8 cellular contexts compared by ENCODE assay signal in genomic region chr4:189941005-189941450, GRCh38. TPM values are rescaled to one million over a fixed set of nuclear protein-coding genes. Genes with fewer than 3 reads are reported as not detected.
A peak's percentile ranks its signal among the peaks of the same experiment; 100 is the strongest.
DNase-seq lines count a peak whose midpoint lies in the region; ATAC-seq, FAIRE-seq and TF ChIP-seq lines count a peak whose summit lies in the region.

No MANE protein-coding gene starts in this region.

- H3K27me3 Mint-ChIP-seq in brain, result peaks cover 5% of the 10 kb centered on the region

- no peak for FAIRE-seq in A549 (lab: Jason Lieb, UNC)

- H3K27ac ChIP-seq in A549 (peak overlapping the region; percentile 64 to 94), mesodermal cell (ENCODE audit: low read depth, low read length, severe bottlenecking) (peak overlapping the region; percentile 89)

- H3K4me3 Mint-ChIP-seq in brain, result peak overlapping the region; percentile 86 to 95 (median 90)

- 4% methylated on average over 31 of the region's 31 CpGs for WGBS in A549 (ENCODE audit: missing lambda C conversion rate)
- WGBS in mesodermal cell (ENCODE audit: insufficient coverage in 2 of 2), 2 experiments, result 0% methylated on average over 18 to 26 of the region's 31 CpGs

- peaks cover 45% of the 10 kb centered on the region for H3K36me3 Mint-ChIP-seq in brain

- peaks cover 4% of the 10 kb centered on the region for H3K36me3 ChIP-seq in mesodermal cell (ENCODE audit: control insufficient read depth, insufficient read depth, low read length)

- H3K9me3 ChIP-seq in A549, result no peaks in the 10 kb centered on the region
- H3K9me3 ChIP-seq in mesodermal cell (ENCODE audit: control insufficient read depth, low read length), result no peaks in the 10 kb centered on the region

- H3K9me3 Mint-ChIP-seq in brain, result peaks cover 3 to 9% (median 7%) of the 10 kb centered on the region in 5 experiments

- H3K4me1 Mint-ChIP-seq in brain, result peaks cover 72% of the 10 kb centered on the region

- POLR2A ChIA-PET in A549 (lab: Yijun Ruan, JAX), result interaction anchor here (1.5 kb wide), 1 partner anchor 80 kb away, joined by 3 read pairs; no protein-coding TSS in a partner anchor

- TF ChIP-seq POLR2A in A549 (IDR thresholded peaks at IDR 0.05; ENCODE audit: low read length), result no peak

- no peak for TF ChIP-seq RAD21 in A549 (conservative IDR thresholded peaks at IDR 0.05 in 1 of 2, IDR thresholded peaks at IDR 0.05 in 1 of 2)

- CTCF ChIA-PET in A549 (lab: Yijun Ruan, JAX), result interaction anchor here (0.6 to 1.5 kb wide), 3 partner anchors 10 to 37 kb away, joined by 3 to 6 read pairs (median 3); no protein-coding TSS in a partner anchor

- TF ChIP-seq EP300 in A549 (IDR thresholded peaks at IDR 0.05), result no peak

- peak overlapping the region; percentile 72 to 97 (median 96) for H3K27ac Mint-ChIP-seq in brain

- TF ChIP-seq CTCF in A549 (IDR thresholded peaks at IDR 0.05) (no peak), brain (conservative IDR thresholded peaks at IDR 0.05) (no peak)

- H3K4me3 ChIP-seq in A549 (peak overlapping the region; percentile 69), mesodermal cell (ENCODE audit: extremely low read depth, insufficient read depth, low read length, poor library complexity, severe bottlenecking) (peak overlapping the region; percentile 88)

- no peaks in the 10 kb centered on the region for H3K4me1 ChIP-seq in A549
- H3K4me1 ChIP-seq in mesodermal cell (ENCODE audit: control insufficient read depth, insufficient read depth, low read length, poor library complexity, severe bottlenecking), result no peaks in the 10 kb centered on the region

- ATAC-seq in A549 (peak in 1 of 2 experiments; percentile 84; a peak in 3 of 6 replicates), HG02870 (IDR thresholded peaks at IDR 0.05; ENCODE audit: unreplicated experiment) (peak; percentile 39), GM18873 (IDR thresholded peaks at IDR 0.05; ENCODE audit: low FRiP score, unreplicated experiment) (no peak)

- H3K4me2 ChIP-seq in A549, result peak overlapping the region; percentile 84

- no peak for DNase-seq in A549 (ENCODE audit: low read depth in 1 of 2, low spot score in 1 of 2)
- no peak for DNase-seq in NAMALWA (ENCODE audit: low spot score)
- DNase-seq in middle frontal gyrus (ENCODE audit: extremely low spot score, low spot score), result no peak
- DNase-seq in stimulated activated CD8-positive, alpha-beta memory T cell treated with anti-CD3 and anti-CD28 coated beads, Interleukin-4, amount 100 ng/mL, for 48 hours, result no peak

TF ChIP-seq in A549, 52 proteins besides CTCF, POLR2A, EP300 and RAD21:
- TF ChIP-seq JUN (IDR thresholded peaks at IDR 0.05), result no peak
- no peak for TF ChIP-seq RCOR1 (IDR thresholded peaks at IDR 0.05; ENCODE audit: low read depth, low read length)
- TF ChIP-seq EHMT2 (IDR thresholded peaks at IDR 0.05; ENCODE audit: low read depth), result no peak
- TF ChIP-seq CEBPB (IDR thresholded peaks at IDR 0.05), result no peak
- TF ChIP-seq POLR2AphosphoS2 (conservative IDR thresholded peaks at IDR 0.05; ENCODE audit: low read length), result no peak
- no peak for TF ChIP-seq HEYL (CRISPR knock-in tag; IDR thresholded peaks at IDR 0.05)
- TF ChIP-seq SREBF2 (IDR thresholded peaks at IDR 0.05), result no peak
- TF ChIP-seq HDAC2 (IDR thresholded peaks at IDR 0.05), result no peak
- TF ChIP-seq, protein P1, sequence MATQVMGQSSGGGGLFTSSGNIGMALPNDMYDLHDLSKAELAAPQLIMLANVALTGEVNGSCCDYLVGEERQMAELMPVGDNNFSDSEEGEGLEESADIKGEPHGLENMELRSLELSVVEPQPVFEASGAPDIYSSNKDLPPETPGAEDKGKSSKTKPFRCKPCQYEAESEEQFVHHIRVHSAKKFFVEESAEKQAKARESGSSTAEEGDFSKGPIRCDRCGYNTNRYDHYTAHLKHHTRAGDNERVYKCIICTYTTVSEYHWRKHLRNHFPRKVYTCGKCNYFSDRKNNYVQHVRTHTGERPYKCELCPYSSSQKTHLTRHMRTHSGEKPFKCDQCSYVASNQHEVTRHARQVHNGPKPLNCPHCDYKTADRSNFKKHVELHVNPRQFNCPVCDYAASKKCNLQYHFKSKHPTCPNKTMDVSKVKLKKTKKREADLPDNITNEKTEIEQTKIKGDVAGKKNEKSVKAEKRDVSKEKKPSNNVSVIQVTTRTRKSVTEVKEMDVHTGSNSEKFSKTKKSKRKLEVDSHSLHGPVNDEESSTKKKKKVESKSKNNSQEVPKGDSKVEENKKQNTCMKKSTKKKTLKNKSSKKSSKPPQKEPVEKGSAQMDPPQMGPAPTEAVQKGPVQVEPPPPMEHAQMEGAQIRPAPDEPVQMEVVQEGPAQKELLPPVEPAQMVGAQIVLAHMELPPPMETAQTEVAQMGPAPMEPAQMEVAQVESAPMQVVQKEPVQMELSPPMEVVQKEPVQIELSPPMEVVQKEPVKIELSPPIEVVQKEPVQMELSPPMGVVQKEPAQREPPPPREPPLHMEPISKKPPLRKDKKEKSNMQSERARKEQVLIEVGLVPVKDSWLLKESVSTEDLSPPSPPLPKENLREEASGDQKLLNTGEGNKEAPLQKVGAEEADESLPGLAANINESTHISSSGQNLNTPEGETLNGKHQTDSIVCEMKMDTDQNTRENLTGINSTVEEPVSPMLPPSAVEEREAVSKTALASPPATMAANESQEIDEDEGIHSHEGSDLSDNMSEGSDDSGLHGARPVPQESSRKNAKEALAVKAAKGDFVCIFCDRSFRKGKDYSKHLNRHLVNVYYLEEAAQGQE (IDR thresholded peaks at IDR 0.05), result no peak
- no peak for TF ChIP-seq TP53 (CRISPR knock-in tag; IDR thresholded peaks at IDR 0.05)
- TF ChIP-seq ZC3H11A (IDR thresholded peaks at IDR 0.05), result no peak
- no peak for TF ChIP-seq ZNF302 (CRISPR knock-in tag; IDR thresholded peaks at IDR 0.05)
- no peak for TF ChIP-seq FOSL2 (IDR thresholded peaks at IDR 0.05)
- no peak for TF ChIP-seq FOSL2 (CRISPR knock-in tag; IDR thresholded peaks at IDR 0.05)
- no peak for TF ChIP-seq HOXB13 (CRISPR knock-in tag; IDR thresholded peaks at IDR 0.05; ENCODE audit: low read depth)
- TF ChIP-seq CHD2 (IDR thresholded peaks at IDR 0.05; ENCODE audit: low read length, partially characterized antibody), result no peak
- TF ChIP-seq FOSB (CRISPR knock-in tag; IDR thresholded peaks at IDR 0.05), result no peak
- TF ChIP-seq CBX2 (IDR thresholded peaks at IDR 0.05; ENCODE audit: borderline replicate concordance, low read depth), result no peak
- TF ChIP-seq, protein P2, sequence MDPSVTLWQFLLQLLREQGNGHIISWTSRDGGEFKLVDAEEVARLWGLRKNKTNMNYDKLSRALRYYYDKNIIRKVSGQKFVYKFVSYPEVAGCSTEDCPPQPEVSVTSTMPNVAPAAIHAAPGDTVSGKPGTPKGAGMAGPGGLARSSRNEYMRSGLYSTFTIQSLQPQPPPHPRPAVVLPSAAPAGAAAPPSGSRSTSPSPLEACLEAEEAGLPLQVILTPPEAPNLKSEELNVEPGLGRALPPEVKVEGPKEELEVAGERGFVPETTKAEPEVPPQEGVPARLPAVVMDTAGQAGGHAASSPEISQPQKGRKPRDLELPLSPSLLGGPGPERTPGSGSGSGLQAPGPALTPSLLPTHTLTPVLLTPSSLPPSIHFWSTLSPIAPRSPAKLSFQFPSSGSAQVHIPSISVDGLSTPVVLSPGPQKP (IDR thresholded peaks at IDR 0.05; ENCODE audit: low read depth, low read length), result no peak
TF ChIP-seq in A549: peak in this region for 0.

RNA-seq across cellular contexts. Expression of gene FRG1, which starts 0.4 kb away (rescaled TPM):
- polyA plus RNA-seq in A549 (2011; rRNA removed), result 13.3 and 26.0 TPM in 2 replicates
- 6.1 and 8.4 TPM in 2 replicates for polyA plus RNA-seq in A549 (2012; cell fraction: cytosol; rRNA removed)
- polyA plus RNA-seq in A549 (2012; cell fraction: nucleus; rRNA removed), result 2.8 and 5.5 TPM in 2 replicates
- polyA plus RNA-seq in A549 (2017; fragmentation: RNase III; extraction: RNeasy Plus Mini Kit Qiagen cat#74134 plus additional on column Dnase treatment), result 29.1 to 31.0 TPM (median 30.5 TPM) in 3 replicates
- polyA minus RNA-seq in A549 (2011; rRNA and poly(A)+ RNA removed), result 3.0 and 3.7 TPM in 2 replicates
- 26.2 TPM for polyA plus RNA-seq in brain (ENCODE audit: insufficient read depth, low read depth, low replicate concordance)
- polyA plus RNA-seq in mesodermal cell (2013, experiment 1 of 2), result 52.2 TPM
- polyA plus RNA-seq in mesodermal cell (2013, experiment 2 of 2), result 70.8 TPM
